In the genomic region with DNA sequence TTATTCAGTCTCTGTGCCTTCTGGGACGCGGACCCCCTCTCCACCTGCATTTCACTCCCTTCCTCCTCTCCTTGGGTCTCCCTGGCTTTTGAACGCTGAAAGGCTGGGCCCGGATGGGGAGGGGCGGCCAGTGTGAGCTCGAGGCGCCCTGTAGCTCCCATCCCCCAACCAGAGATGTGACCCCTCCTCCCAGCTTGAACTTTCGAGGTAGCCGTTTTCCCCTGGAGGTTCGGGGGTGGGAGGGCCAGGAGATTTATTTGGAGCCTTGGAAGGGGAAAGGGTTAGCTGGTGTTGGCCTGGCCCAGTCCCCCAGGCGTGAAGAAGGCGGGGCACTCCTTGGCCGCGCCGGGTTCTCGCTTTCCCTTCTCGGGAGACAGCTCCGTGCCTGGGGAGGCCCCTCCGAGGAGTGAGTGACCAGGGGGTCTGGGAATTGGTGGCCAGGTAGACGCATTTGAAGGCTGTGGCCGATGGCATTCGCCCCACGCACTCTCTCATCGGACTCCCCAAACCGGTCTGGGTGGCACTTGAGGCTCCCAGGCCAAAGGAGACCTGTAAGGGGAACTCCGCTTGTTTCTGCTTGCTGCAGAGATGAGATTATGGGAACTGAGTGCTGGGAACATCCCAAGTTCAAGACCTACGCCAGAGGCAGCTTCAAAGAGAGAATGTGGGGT, we compare ENCODE assay signal across 1 cellular context.
TF ChIP-seq lines count a peak whose summit lies in the region.

No MANE protein-coding gene starts in this region.

TF ChIP-seq in GM12878, 131 proteins besides CTCF, POLR2A, EP300 and RAD21 (continued from another document and continues in another):
- TF ChIP-seq MYC (IDR thresholded peaks at IDR 0.05; ENCODE audit: insufficient read depth, insufficient read length, insufficient replicate concordance, low read length, severe bottlenecking) (no peak), MEF2A (IDR thresholded peaks at IDR 0.05; ENCODE audit: insufficient read depth, low read depth, low read length) (no peak), ZNF24 (IDR thresholded peaks at IDR 0.05) (no peak), SIN3A (IDR thresholded peaks at IDR 0.05; ENCODE audit: low read depth, low read length) (peak; percentile 45; the same call in 1 of the 2 replicates), ATF7 (IDR thresholded peaks at IDR 0.05; ENCODE audit: low read depth) (no peak), ZNF384 (IDR thresholded peaks at IDR 0.05; ENCODE audit: borderline replicate concordance, low read depth, low read length) (no peak), BACH1 (IDR thresholded peaks at IDR 0.05; ENCODE audit: borderline replicate concordance) (no peak), SIX5 (IDR thresholded peaks at IDR 0.05; ENCODE audit: low read depth, low read length, severe bottlenecking) (no peak), MYB (IDR thresholded peaks at IDR 0.05; ENCODE audit: borderline replicate concordance, low read depth, low read length) (no peak), LARP7 (IDR thresholded peaks at IDR 0.05) (0 out of 2 replicates have a peak, but pooled peaks have one; percentile 54), PRDM15 (CRISPR knock-in tag; IDR thresholded peaks at IDR 0.05) (no peak), CREM (IDR thresholded peaks at IDR 0.05; ENCODE audit: low read depth) (no peak), POLR2AphosphoS5 (IDR thresholded peaks at IDR 0.05; ENCODE audit: low read length) (no peak), BHLHE40 (IDR thresholded peaks at IDR 0.05; ENCODE audit: borderline replicate concordance in 1 of 2, low read depth in 2 of 2, low read length in 1 of 2) (peak in 1 of 2 experiments; percentile 22; a peak in 1 of 4 replicates), IKZF1 (conservative IDR thresholded peaks at IDR 0.05) (peak; percentile 72), SMARCA5 (IDR thresholded peaks at IDR 0.05) (0 out of 2 replicates have a peak, but pooled peaks have one; percentile 26), IKZF2 (IDR thresholded peaks at IDR 0.05) (peak; percentile 51; a peak in 2 of 4 replicates), SREBF1 (IDR thresholded peaks at IDR 0.05; ENCODE audit: low read length) (no peak), RUNX3 (IDR thresholded peaks at IDR 0.05; ENCODE audit: low read length) (no peak), WRNIP1 (IDR thresholded peaks at IDR 0.05; ENCODE audit: borderline replicate concordance, low read depth, low read length) (no peak), CHD2 (IDR thresholded peaks at IDR 0.05; ENCODE audit: borderline replicate concordance, low read depth, low read length) (peak; percentile 61; the same call in 1 of the 2 replicates), NR2F1 (conservative IDR thresholded peaks at IDR 0.05) (peak; percentile 66; the same call in 1 of the 2 replicates), NRF1 (conservative IDR thresholded peaks at IDR 0.05; ENCODE audit: low read depth, low read length) (no peak), GABPA (IDR thresholded peaks at IDR 0.05; ENCODE audit: low read depth) (no peak), CEBPZ (IDR thresholded peaks at IDR 0.05; ENCODE audit: low read depth, low read length) (no peak), ELK1 (IDR thresholded peaks at IDR 0.05; ENCODE audit: low read depth, low read length) (no peak), BMI1 (IDR thresholded peaks at IDR 0.05; ENCODE audit: borderline replicate concordance) (no peak), FOS (IDR thresholded peaks at IDR 0.05; ENCODE audit: borderline replicate concordance, extremely low read depth, insufficient read length) (no peak), ZNF687 (IDR thresholded peaks at IDR 0.05) (no peak), PBX3 (IDR thresholded peaks at IDR 0.05; ENCODE audit: insufficient replicate concordance, low read depth, low read length) (no peak)
- TF ChIP-seq, protein P1, sequence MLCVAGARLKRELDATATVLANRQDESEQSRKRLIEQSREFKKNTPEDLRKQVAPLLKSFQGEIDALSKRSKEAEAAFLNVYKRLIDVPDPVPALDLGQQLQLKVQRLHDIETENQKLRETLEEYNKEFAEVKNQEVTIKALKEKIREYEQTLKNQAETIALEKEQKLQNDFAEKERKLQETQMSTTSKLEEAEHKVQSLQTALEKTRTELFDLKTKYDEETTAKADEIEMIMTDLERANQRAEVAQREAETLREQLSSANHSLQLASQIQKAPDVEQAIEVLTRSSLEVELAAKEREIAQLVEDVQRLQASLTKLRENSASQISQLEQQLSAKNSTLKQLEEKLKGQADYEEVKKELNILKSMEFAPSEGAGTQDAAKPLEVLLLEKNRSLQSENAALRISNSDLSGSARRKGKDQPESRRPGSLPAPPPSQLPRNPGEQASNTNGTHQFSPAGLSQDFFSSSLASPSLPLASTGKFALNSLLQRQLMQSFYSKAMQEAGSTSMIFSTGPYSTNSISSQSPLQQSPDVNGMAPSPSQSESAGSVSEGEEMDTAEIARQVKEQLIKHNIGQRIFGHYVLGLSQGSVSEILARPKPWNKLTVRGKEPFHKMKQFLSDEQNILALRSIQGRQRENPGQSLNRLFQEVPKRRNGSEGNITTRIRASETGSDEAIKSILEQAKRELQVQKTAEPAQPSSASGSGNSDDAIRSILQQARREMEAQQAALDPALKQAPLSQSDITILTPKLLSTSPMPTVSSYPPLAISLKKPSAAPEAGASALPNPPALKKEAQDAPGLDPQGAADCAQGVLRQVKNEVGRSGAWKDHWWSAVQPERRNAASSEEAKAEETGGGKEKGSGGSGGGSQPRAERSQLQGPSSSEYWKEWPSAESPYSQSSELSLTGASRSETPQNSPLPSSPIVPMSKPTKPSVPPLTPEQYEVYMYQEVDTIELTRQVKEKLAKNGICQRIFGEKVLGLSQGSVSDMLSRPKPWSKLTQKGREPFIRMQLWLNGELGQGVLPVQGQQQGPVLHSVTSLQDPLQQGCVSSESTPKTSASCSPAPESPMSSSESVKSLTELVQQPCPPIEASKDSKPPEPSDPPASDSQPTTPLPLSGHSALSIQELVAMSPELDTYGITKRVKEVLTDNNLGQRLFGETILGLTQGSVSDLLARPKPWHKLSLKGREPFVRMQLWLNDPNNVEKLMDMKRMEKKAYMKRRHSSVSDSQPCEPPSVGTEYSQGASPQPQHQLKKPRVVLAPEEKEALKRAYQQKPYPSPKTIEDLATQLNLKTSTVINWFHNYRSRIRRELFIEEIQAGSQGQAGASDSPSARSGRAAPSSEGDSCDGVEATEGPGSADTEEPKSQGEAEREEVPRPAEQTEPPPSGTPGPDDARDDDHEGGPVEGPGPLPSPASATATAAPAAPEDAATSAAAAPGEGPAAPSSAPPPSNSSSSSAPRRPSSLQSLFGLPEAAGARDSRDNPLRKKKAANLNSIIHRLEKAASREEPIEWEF (IDR thresholded peaks at IDR 0.05; ENCODE audit: insufficient replicate concordance, low read depth, low read length) = no peak
